ENCODE assay signal across 22 cellular contexts in the genomic region with DNA sequence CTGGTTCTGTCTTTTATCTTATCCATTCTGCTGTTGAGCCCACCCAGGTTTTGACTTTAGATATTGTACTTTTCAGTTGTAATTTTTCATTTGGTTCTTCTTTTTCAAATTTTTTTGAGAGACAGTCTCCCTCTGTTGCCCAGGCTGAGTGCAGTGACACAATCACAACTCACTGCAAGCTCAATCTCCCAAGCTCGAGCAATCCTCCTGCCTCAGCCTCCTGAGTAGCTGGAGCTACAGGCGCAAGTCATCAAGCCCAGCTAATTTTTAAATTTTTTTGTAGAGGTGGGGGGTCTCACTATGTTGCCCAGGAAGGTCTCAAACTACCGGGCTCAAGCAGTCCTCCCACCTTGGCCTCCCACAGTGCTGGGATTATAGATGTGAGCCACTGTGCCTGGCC. TPM values are rescaled to one million over a fixed set of nuclear protein-coding genes. Genes with fewer than 3 reads are reported as not detected.
DNase-seq lines count a peak whose midpoint lies in the region; ATAC-seq and TF ChIP-seq lines count a peak whose summit lies in the region.
"Had no signal": no experiment of that assay in that cellular context is flagged by ENCODE, and none has a peak within 500 bp of the region (broad histone marks: within the 10 kb centered on the region; RNA-seq: fewer than 3 reads in every experiment).

No MANE protein-coding gene starts in this region.

- H3K79me2 ChIP-seq in GM23338 (replicated peaks; ENCODE audit: insufficient read depth) = no peaks in the 10 kb centered on the region

- no peak for DNase-seq in GM23338 (ENCODE audit: low spot score)
- DNase-seq in SK-N-MC (ENCODE audit: low read depth, low spot score) = no peak
- DNase-seq in endothelial cell (ENCODE audit: low spot score) = no peak
- no peak for DNase-seq in dedifferentiated amniotic fluid mesenchymal stem cell (ENCODE audit: extremely low spot score)
- no peak for DNase-seq in right atrium auricular region (ENCODE audit: low spot score)
- DNase-seq in globus pallidus (ENCODE audit: low spot score) = no peak
- no peak for DNase-seq in activated CD4-positive, CD25-positive, alpha-beta regulatory T cell (lab: John Stamatoyannopoulos, UW)
- DNase-seq: C1 segment of cervical spinal cord; CD8-positive, alpha-beta memory T cell; EL; GF-D8; KG1; NCI-H1105; NCI-H146; NCI-H2029; NCI-H226; NCI-H510A treated with DMSO at 0.1 percent for 48 hours; NCI-H748 treated with DMSO at 0.1 percent for 48 hours; OCI-M1 had no signal

- no peaks in the 10 kb centered on the region for H3K9me2 ChIP-seq in GM23338 (ENCODE audit: insufficient read depth)

- H2AFZ ChIP-seq in GM23338 = no peak overlapping the region

- H3K4me3 ChIP-seq in BLaER1 = peak overlapping the region; percentile 26
- H3K4me3 ChIP-seq in GM23338 = no peak overlapping the region
- no peak overlapping the region for H3K4me3 ChIP-seq in SK-N-MC
- H3K4me3 ChIP-seq in right atrium auricular region = no peak overlapping the region
- H3K4me3 ChIP-seq: SJSA1 had no signal

- H3K36me3 ChIP-seq in BLaER1 = peaks cover 34% of the 10 kb centered on the region
- H3K36me3 ChIP-seq in GM23338 (ENCODE audit: insufficient read depth) = peaks cover 3% of the 10 kb centered on the region; the same call in 1 of the 2 replicates
- H3K36me3 ChIP-seq in SK-N-MC (ENCODE audit: insufficient read depth, low read length) = peaks cover 42% of the 10 kb centered on the region
- H3K36me3 ChIP-seq in right atrium auricular region = peaks cover 64% of the 10 kb centered on the region

- H3K27me3 Mint-ChIP-seq in GM23338 (ENCODE audit: insufficient read depth, low read depth, poor library complexity) = peaks cover 14% of the 10 kb centered on the region
- H3K27me3 Mint-ChIP-seq in endothelial cell (ENCODE audit: unreplicated experiment) = no peaks in the 10 kb centered on the region
- H3K27me3 Mint-ChIP-seq: CD8-positive, alpha-beta memory T cell had no signal

- H3F3A ChIP-seq in GM23338 (replicated peaks; ENCODE audit: low read depth) = no peaks in the 10 kb centered on the region; the same call in 1 of the 2 replicates

- H3K9me3 Mint-ChIP-seq in GM23338 = peaks cover 14% of the 10 kb centered on the region
- peaks cover 3% of the 10 kb centered on the region for H3K9me3 Mint-ChIP-seq in endothelial cell (ENCODE audit: unreplicated experiment)
- H3K9me3 Mint-ChIP-seq: CD8-positive, alpha-beta memory T cell had no signal

- H3K9me3 ChIP-seq in BLaER1 (no peaks in the 10 kb centered on the region), SK-N-MC (ENCODE audit: low read depth, low read length) (no peaks in the 10 kb centered on the region), right atrium auricular region (no peaks in the 10 kb centered on the region)
- H3K9me3 ChIP-seq: SJSA1 had no signal

- H3K36me3 Mint-ChIP-seq in GM23338 (ENCODE audit: low read depth) (peaks cover 61% of the 10 kb centered on the region), endothelial cell (ENCODE audit: low read depth, unreplicated experiment) (peaks cover 42% of the 10 kb centered on the region)

- H3K4me1 ChIP-seq in BLaER1 (peaks cover 61% of the 10 kb centered on the region), GM23338 (ENCODE audit: insufficient read depth) (no peaks in the 10 kb centered on the region), right atrium auricular region (no peaks in the 10 kb centered on the region)
- H3K4me1 ChIP-seq: SJSA1 had no signal

- H3K9ac ChIP-seq in BLaER1 (peak overlapping the region; percentile 20; the same call in 1 of the 2 replicates), SK-N-MC (ENCODE audit: insufficient read length) (no peak overlapping the region)

- H3K4me1 Mint-ChIP-seq in GM23338 (peaks cover 10% of the 10 kb centered on the region), endothelial cell (ENCODE audit: unreplicated experiment) (peaks cover 4% of the 10 kb centered on the region)

- H3K4me3 Mint-ChIP-seq in GM23338 (no peak overlapping the region; the same call in 2 of the 3 replicates), endothelial cell (ENCODE audit: unreplicated experiment) (peak overlapping the region; percentile 62)
- H3K4me3 Mint-ChIP-seq: CD8-positive, alpha-beta memory T cell had no signal

- H3K27me3 ChIP-seq in BLaER1 (no peaks in the 10 kb centered on the region), GM23338 (ENCODE audit: insufficient read depth) (no peaks in the 10 kb centered on the region), right atrium auricular region (no peaks in the 10 kb centered on the region)
- H3K27me3 ChIP-seq: SJSA1 had no signal

- no peak for TF ChIP-seq CTCF in GM23338 (conservative IDR thresholded peaks at IDR 0.05; ENCODE audit: low read depth in 2 of 2)
- no peak for TF ChIP-seq CTCF in endothelial cell (IDR thresholded peaks at IDR 0.05; ENCODE audit: unreplicated experiment)
- no peak for TF ChIP-seq CTCF in right atrium auricular region (IDR thresholded peaks at IDR 0.05)

- H4K20me1 ChIP-seq in BLaER1 = peaks cover 70% of the 10 kb centered on the region
- H4K20me1 ChIP-seq in GM23338 (replicated peaks; ENCODE audit: insufficient read depth) = no peaks in the 10 kb centered on the region

- ATAC-seq in GM23338 = no peak
- ATAC-seq: Right ventricle myocardium inferior had no signal

- H3K27ac Mint-ChIP-seq in GM23338 (0 out of 2 replicates have a peak overlapping the region, but pooled peaks have one; percentile 70), endothelial cell (ENCODE audit: unreplicated experiment) (no peak overlapping the region)

- H3K27ac ChIP-seq in BLaER1 = peak overlapping the region; percentile 62
- H3K27ac ChIP-seq in GM23338 (ENCODE audit: low read depth) = peak overlapping the region; percentile 17; the same call in 1 of the 2 replicates
- H3K27ac ChIP-seq in SK-N-MC = peak overlapping the region; percentile 76
- H3K27ac ChIP-seq in right atrium auricular region = no peak overlapping the region
- H3K27ac ChIP-seq: SJSA1 had no signal

- H3K4me2 ChIP-seq in BLaER1 (peak overlapping the region; percentile 93), GM23338 (no peak overlapping the region)

TF ChIP-seq in GM23338, 12 proteins besides CTCF, POLR2A, EP300 and RAD21:
- no peak for TF ChIP-seq NANOG (IDR thresholded peaks at IDR 0.05; ENCODE audit: borderline replicate concordance)

RNA-seq across cellular contexts. Expression of gene LETM1, which starts 25.7 kb away (rescaled TPM):
- 64.9 and 68.9 TPM in 2 replicates for total RNA-seq in GM23338 (2014; rRNA removed; shearing (Covaris generic))
- polyA plus RNA-seq in GM23338 (2016; fragmentation: Nextera tagmentation; extraction: Ambion mirVana) = 23.3 and 24.5 TPM in 2 replicates
- total RNA-seq in endothelial cell (ENCODE audit: unreplicated experiment) (37.1 TPM), right atrium auricular region (10 to 100 TPM; 32.1 to 34.5 TPM)

RNA-seq across cellular contexts. Expression of gene FGFR3, which starts 37.1 kb away (rescaled TPM):
- 14.8 and 17.4 TPM in 2 replicates for total RNA-seq in GM23338 (2014; rRNA removed; shearing (Covaris generic))
- polyA plus RNA-seq in GM23338 (2016; fragmentation: Nextera tagmentation; extraction: Ambion mirVana) = 3.6 and 4.2 TPM in 2 replicates
- total RNA-seq in endothelial cell (ENCODE audit: unreplicated experiment) (1.0 TPM), right atrium auricular region (10 to 100 TPM in 1 of 2 donors, 1 to 10 TPM in 1; 2.6 to 15.4 TPM)
- polyA plus RNA-seq: CD8-positive, alpha-beta memory T cell had no signal

RNA-seq across cellular contexts. Expression of gene NSD2, which starts 41.0 kb away (rescaled TPM):
- 69.6 and 84.4 TPM in 2 replicates for total RNA-seq in GM23338 (2014; rRNA removed; shearing (Covaris generic))
- polyA plus RNA-seq in GM23338 (2016; fragmentation: Nextera tagmentation; extraction: Ambion mirVana) = 33.5 and 35.7 TPM in 2 replicates
- total RNA-seq in endothelial cell (ENCODE audit: unreplicated experiment) (93.5 TPM), right atrium auricular region (10 to 100 TPM; 23.8 to 36.3 TPM)

Comparison
In these comparisons a context has a peak if more than half of its experiments do, and no peak if none do; other contexts are left out.
1. H3K27ac ChIP-seq: peak in BLaER1 (single experiment), GM23338 (single experiment) and SK-N-MC (single experiment); none in right atrium auricular region (0 of 2).